In genomic region chr20:543369-544152, GRCh38 we compare ENCODE assay signal across 1 cellular context.
TF ChIP-seq lines count a peak whose summit lies in the region.

TSS of gene CSNK2A1 (minus strand) at chr20:543790. CDS start at chr20:508551, 35,239 bp downstream.

TF ChIP-seq in K562, 482 proteins besides CTCF, POLR2A, EP300 and RAD21 (continued from another document and continues in another):
- TF ChIP-seq, protein P1, sequence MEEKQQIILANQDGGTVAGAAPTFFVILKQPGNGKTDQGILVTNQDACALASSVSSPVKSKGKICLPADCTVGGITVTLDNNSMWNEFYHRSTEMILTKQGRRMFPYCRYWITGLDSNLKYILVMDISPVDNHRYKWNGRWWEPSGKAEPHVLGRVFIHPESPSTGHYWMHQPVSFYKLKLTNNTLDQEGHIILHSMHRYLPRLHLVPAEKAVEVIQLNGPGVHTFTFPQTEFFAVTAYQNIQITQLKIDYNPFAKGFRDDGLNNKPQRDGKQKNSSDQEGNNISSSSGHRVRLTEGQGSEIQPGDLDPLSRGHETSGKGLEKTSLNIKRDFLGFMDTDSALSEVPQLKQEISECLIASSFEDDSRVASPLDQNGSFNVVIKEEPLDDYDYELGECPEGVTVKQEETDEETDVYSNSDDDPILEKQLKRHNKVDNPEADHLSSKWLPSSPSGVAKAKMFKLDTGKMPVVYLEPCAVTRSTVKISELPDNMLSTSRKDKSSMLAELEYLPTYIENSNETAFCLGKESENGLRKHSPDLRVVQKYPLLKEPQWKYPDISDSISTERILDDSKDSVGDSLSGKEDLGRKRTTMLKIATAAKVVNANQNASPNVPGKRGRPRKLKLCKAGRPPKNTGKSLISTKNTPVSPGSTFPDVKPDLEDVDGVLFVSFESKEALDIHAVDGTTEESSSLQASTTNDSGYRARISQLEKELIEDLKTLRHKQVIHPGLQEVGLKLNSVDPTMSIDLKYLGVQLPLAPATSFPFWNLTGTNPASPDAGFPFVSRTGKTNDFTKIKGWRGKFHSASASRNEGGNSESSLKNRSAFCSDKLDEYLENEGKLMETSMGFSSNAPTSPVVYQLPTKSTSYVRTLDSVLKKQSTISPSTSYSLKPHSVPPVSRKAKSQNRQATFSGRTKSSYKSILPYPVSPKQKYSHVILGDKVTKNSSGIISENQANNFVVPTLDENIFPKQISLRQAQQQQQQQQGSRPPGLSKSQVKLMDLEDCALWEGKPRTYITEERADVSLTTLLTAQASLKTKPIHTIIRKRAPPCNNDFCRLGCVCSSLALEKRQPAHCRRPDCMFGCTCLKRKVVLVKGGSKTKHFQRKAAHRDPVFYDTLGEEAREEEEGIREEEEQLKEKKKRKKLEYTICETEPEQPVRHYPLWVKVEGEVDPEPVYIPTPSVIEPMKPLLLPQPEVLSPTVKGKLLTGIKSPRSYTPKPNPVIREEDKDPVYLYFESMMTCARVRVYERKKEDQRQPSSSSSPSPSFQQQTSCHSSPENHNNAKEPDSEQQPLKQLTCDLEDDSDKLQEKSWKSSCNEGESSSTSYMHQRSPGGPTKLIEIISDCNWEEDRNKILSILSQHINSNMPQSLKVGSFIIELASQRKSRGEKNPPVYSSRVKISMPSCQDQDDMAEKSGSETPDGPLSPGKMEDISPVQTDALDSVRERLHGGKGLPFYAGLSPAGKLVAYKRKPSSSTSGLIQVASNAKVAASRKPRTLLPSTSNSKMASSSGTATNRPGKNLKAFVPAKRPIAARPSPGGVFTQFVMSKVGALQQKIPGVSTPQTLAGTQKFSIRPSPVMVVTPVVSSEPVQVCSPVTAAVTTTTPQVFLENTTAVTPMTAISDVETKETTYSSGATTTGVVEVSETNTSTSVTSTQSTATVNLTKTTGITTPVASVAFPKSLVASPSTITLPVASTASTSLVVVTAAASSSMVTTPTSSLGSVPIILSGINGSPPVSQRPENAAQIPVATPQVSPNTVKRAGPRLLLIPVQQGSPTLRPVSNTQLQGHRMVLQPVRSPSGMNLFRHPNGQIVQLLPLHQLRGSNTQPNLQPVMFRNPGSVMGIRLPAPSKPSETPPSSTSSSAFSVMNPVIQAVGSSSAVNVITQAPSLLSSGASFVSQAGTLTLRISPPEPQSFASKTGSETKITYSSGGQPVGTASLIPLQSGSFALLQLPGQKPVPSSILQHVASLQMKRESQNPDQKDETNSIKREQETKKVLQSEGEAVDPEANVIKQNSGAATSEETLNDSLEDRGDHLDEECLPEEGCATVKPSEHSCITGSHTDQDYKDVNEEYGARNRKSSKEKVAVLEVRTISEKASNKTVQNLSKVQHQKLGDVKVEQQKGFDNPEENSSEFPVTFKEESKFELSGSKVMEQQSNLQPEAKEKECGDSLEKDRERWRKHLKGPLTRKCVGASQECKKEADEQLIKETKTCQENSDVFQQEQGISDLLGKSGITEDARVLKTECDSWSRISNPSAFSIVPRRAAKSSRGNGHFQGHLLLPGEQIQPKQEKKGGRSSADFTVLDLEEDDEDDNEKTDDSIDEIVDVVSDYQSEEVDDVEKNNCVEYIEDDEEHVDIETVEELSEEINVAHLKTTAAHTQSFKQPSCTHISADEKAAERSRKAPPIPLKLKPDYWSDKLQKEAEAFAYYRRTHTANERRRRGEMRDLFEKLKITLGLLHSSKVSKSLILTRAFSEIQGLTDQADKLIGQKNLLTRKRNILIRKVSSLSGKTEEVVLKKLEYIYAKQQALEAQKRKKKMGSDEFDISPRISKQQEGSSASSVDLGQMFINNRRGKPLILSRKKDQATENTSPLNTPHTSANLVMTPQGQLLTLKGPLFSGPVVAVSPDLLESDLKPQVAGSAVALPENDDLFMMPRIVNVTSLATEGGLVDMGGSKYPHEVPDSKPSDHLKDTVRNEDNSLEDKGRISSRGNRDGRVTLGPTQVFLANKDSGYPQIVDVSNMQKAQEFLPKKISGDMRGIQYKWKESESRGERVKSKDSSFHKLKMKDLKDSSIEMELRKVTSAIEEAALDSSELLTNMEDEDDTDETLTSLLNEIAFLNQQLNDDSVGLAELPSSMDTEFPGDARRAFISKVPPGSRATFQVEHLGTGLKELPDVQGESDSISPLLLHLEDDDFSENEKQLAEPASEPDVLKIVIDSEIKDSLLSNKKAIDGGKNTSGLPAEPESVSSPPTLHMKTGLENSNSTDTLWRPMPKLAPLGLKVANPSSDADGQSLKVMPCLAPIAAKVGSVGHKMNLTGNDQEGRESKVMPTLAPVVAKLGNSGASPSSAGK (IDR thresholded peaks at IDR 0.05): no peak; the same call in 1 of the 2 replicates
- TF ChIP-seq NR0B1 (IDR thresholded peaks at IDR 0.05; ENCODE audit: partially characterized antibody) (no peak), LCOR (CRISPR knock-in tag; IDR thresholded peaks at IDR 0.05) (no peak), PHF8 (IDR thresholded peaks at IDR 0.05; ENCODE audit: borderline replicate concordance, low read length) (peak; percentile 86; the same call in 1 of the 2 replicates), SMAD3 (CRISPR knock-in tag; conservative IDR thresholded peaks at IDR 0.05) (peak; percentile 42; the same call in 1 of the 2 replicates), RBBP5 (IDR thresholded peaks at IDR 0.05; ENCODE audit: borderline replicate concordance, insufficient read depth, low read length, poor library complexity, severe bottlenecking) (peak; percentile 54), ZNF174 (CRISPR knock-in tag; IDR thresholded peaks at IDR 0.05) (no peak), TCF7L2 (IDR thresholded peaks at IDR 0.05; ENCODE audit: low read depth, low read length) (peak; percentile 95), HCFC1 (IDR thresholded peaks at IDR 0.05; ENCODE audit: low read depth, low read length) (peak; percentile 62), TBP (optimal IDR thresholded peaks at IDR 0.05; ENCODE audit: low read depth, low read length) (peak; percentile 89), CBX1 (IDR thresholded peaks at IDR 0.05; ENCODE audit: low read depth) (no peak), ETV5 (CRISPR knock-in tag; IDR thresholded peaks at IDR 0.05; ENCODE audit: low read depth) (no peak), HSF4 (CRISPR knock-in tag; IDR thresholded peaks at IDR 0.05; ENCODE audit: borderline replicate concordance) (no peak), ZC3H11A (IDR thresholded peaks at IDR 0.05; ENCODE audit: low read depth, low read length) (no peak), ZBED1 (IDR thresholded peaks at IDR 0.05) (no peak), ELF1 (tag; IDR thresholded peaks at IDR 0.05) (peak; percentile 71), SPI1 (IDR thresholded peaks at IDR 0.05; ENCODE audit: borderline replicate concordance, low read depth, low read length) (no peak), NFE2L1 (tag; IDR thresholded peaks at IDR 0.05; ENCODE audit: borderline replicate concordance, low read depth) (no peak), TOE1 (IDR thresholded peaks at IDR 0.05; ENCODE audit: borderline replicate concordance) (peak; percentile 78; the same call in 1 of the 2 replicates), TOE1 (CRISPR knock-in tag; IDR thresholded peaks at IDR 0.05; ENCODE audit: borderline replicate concordance, low read depth) (0 out of 2 replicates have a peak, but pooled peaks have one; percentile 36), EP400 (IDR thresholded peaks at IDR 0.05) (peak; percentile 85), ZFX (CRISPR knock-in tag; IDR thresholded peaks at IDR 0.05) (peak; percentile 87), ATF2 (CRISPR knock-in tag; IDR thresholded peaks at IDR 0.05) (no peak), PTTG1 (tag; IDR thresholded peaks at IDR 0.05; ENCODE audit: low read depth) (no peak), ZNF224 (CRISPR knock-in tag; IDR thresholded peaks at IDR 0.05) (no peak), SIRT6 (IDR thresholded peaks at IDR 0.05; ENCODE audit: low read depth, low read length) (no peak), POLR3A (IDR thresholded peaks at IDR 0.05; ENCODE audit: borderline replicate concordance, extremely low read depth, insufficient read depth, insufficient read length) (no peak), BHLHE40 (IDR thresholded peaks at IDR 0.05; ENCODE audit: low read length) (peak; percentile 87), BRD4 (IDR thresholded peaks at IDR 0.05) (peak; percentile 31; the same call in 1 of the 2 replicates), POLR2B (IDR thresholded peaks at IDR 0.05; ENCODE audit: low read depth, partially characterized antibody) (peak; percentile 79), CXXC5 (CRISPR knock-in tag; IDR thresholded peaks at IDR 0.05) (no peak), JUN (IDR thresholded peaks at IDR 0.05; ENCODE audit: borderline replicate concordance, low read depth, low read length) (no peak), JUN (CRISPR knock-in tag; IDR thresholded peaks at IDR 0.05; ENCODE audit: borderline replicate concordance) (no peak), ERF (CRISPR knock-in tag; IDR thresholded peaks at IDR 0.05) (no peak), RBM34 (IDR thresholded peaks at IDR 0.05; ENCODE audit: borderline replicate concordance, insufficient read depth, low read length) (no peak), ZNF589 (CRISPR knock-in tag; IDR thresholded peaks at IDR 0.05; ENCODE audit: low read depth) (no peak), MCM3 (IDR thresholded peaks at IDR 0.05) (no peak), ZNF282 (CRISPR knock-in tag; IDR thresholded peaks at IDR 0.05) (no peak)
- TF ChIP-seq, protein P2, sequence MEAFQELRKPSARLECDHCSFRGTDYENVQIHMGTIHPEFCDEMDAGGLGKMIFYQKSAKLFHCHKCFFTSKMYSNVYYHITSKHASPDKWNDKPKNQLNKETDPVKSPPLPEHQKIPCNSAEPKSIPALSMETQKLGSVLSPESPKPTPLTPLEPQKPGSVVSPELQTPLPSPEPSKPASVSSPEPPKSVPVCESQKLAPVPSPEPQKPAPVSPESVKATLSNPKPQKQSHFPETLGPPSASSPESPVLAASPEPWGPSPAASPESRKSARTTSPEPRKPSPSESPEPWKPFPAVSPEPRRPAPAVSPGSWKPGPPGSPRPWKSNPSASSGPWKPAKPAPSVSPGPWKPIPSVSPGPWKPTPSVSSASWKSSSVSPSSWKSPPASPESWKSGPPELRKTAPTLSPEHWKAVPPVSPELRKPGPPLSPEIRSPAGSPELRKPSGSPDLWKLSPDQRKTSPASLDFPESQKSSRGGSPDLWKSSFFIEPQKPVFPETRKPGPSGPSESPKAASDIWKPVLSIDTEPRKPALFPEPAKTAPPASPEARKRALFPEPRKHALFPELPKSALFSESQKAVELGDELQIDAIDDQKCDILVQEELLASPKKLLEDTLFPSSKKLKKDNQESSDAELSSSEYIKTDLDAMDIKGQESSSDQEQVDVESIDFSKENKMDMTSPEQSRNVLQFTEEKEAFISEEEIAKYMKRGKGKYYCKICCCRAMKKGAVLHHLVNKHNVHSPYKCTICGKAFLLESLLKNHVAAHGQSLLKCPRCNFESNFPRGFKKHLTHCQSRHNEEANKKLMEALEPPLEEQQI (IDR thresholded peaks at IDR 0.05): no peak
- TF ChIP-seq, protein P3, sequence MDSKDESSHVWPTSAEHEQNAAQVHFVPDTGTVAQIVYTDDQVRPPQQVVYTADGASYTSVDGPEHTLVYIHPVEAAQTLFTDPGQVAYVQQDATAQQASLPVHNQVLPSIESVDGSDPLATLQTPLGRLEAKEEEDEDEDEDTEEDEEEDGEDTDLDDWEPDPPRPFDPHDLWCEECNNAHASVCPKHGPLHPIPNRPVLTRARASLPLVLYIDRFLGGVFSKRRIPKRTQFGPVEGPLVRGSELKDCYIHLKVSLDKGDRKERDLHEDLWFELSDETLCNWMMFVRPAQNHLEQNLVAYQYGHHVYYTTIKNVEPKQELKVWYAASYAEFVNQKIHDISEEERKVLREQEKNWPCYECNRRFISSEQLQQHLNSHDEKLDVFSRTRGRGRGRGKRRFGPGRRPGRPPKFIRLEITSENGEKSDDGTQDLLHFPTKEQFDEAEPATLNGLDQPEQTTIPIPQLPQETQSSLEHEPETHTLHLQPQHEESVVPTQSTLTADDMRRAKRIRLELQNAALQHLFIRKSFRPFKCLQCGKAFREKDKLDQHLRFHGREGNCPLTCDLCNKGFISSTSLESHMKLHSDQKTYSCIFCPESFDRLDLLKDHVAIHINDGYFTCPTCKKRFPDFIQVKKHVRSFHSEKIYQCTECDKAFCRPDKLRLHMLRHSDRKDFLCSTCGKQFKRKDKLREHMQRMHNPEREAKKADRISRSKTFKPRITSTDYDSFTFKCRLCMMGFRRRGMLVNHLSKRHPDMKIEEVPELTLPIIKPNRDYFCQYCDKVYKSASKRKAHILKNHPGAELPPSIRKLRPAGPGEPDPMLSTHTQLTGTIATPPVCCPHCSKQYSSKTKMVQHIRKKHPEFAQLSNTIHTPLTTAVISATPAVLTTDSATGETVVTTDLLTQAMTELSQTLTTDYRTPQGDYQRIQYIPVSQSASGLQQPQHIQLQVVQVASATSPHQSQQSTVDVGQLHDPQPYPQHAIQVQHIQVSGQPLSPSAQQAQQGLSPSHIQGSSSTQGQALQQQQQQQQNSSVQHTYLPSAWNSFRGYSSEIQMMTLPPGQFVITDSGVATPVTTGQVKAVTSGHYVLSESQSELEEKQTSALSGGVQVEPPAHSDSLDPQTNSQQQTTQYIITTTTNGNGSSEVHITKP (IDR thresholded peaks at IDR 0.05; ENCODE audit: partially characterized antibody): peak; percentile 100
- TF ChIP-seq, protein P4, sequence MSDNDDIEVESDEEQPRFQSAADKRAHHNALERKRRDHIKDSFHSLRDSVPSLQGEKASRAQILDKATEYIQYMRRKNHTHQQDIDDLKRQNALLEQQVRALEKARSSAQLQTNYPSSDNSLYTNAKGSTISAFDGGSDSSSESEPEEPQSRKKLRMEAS (CRISPR knock-in tag; IDR thresholded peaks at IDR 0.05): peak; percentile 55
- TF ChIP-seq, protein P5, sequence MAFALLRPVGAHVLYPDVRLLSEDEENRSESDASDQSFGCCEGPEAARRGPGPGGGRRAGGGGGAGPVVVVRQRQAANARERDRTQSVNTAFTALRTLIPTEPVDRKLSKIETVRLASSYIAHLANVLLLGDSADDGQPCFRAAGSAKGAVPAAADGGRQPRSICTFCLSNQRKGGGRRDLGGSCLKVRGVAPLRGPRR (CRISPR knock-in tag; IDR thresholded peaks at IDR 0.05): no peak
- TF ChIP-seq, protein P6, sequence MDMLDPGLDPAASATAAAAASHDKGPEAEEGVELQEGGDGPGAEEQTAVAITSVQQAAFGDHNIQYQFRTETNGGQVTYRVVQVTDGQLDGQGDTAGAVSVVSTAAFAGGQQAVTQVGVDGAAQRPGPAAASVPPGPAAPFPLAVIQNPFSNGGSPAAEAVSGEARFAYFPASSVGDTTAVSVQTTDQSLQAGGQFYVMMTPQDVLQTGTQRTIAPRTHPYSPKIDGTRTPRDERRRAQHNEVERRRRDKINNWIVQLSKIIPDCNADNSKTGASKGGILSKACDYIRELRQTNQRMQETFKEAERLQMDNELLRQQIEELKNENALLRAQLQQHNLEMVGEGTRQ (CRISPR knock-in tag; IDR thresholded peaks at IDR 0.05): no peak
